8 cellular contexts compared by ENCODE assay signal in the genomic region with DNA sequence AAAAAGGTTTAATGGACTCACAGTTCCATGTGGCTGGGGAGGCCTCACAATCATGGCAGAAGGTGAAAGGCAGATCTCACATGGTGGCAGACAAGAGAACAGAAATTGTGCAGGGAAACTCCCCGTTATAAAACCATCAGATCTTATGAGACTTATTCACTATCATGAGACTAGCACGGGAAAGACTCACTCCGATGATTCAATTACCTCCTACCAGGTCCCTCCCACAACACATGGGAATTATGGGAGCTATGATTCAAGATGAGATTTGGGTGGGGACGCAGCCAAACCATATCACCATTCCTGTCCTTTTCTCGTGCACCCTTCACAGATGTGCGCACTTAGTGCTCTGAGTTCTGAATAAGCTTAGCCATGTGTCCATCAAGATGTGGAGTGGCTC. TPM values are rescaled to one million over a fixed set of nuclear protein-coding genes. Genes with fewer than 3 reads are reported as not detected.
"Had no signal": no experiment of that assay in that cellular context is flagged by ENCODE, and none has a peak within 500 bp of the region (broad histone marks: within the 10 kb centered on the region; RNA-seq: fewer than 3 reads in every experiment).

No MANE protein-coding gene starts in this region.

RNA-seq across cellular contexts. Expression of gene GTSF1L, which starts 31.1 kb away (rescaled TPM):
- total RNA-seq: activated naive CD8-positive, alpha-beta T cell treated with anti-CD3 and anti-CD28 coated beads, Interleukin-2, amount 10 ng/mL, durations not matched to agents 7 days and 5 days; activated T-helper 2 cell treated with anti-CD3 and anti-CD28 coated beads, Interferon-gamma antibody, Interleukin-2, Interleukin-4, amounts not matched to agents 10 μg/mL and 5 μg/mL and 100 μg/mL, durations not matched to agents 14 hours and 24 hours and 36 hours; adrenal gland; aorta; body of pancreas; bronchial epithelial cell; chondrocyte; T-helper 17 cell had no signal
- polyA plus RNA-seq: adrenal gland, aorta had no signal
